8 cellular contexts compared by ENCODE assay signal in the genomic region with DNA sequence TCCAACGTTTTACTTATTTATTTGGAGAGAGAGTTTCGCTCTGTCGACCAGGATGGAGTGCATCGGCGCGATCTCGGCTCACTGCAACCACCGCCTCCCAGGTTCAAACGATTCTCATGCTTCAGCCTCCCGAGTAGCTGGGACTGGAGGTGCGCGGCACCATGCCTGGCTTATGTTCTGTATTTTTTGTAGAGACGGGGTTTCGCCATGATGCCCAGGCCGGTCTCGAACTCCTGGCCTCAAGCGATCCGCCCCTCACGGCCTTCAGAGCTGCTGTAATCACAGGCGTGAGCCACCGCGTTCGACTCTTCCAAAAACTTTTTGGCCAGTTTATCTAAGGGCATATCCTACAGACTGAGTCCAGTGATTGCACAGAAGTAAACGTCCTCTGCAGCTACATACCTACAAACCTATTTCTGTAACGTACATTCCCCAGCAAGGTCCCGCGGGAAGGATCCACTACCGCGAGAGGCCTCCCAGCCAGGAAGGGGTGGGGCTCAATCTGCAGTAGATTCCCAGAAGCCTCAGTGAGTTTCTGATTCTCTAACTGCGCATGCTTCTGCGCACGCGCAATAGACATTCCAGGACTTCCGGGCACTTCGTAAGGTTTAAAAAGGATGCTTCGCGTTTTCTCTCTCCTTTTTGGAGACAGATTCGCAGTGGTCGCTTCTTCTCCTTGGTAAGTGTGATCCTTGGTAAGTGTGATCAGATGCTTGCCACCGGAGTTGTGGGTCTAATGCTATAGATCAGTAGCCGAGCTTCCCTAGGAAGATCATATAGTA. TPM values are rescaled to one million over a fixed set of nuclear protein-coding genes. Genes with fewer than 3 reads are reported as not detected.
A peak's percentile ranks its signal among the peaks of the same experiment; 100 is the strongest.
DNase-seq lines count a peak whose midpoint lies in the region; ATAC-seq lines count a peak whose summit lies in the region.

Gene RCC1, plus strand, starts transcription at position 638 of the 782 bp plus-strand sequence. CDS start 23,824 bp downstream, outside the sequence.

- H3K4me1 ChIP-seq in CD8-positive, alpha-beta memory T cell (ENCODE audit: insufficient read depth, low read length), result peaks cover 41% of the 10 kb centered on the region

- H3K36me3 ChIP-seq in CD8-positive, alpha-beta memory T cell (ENCODE audit: insufficient read depth, low read length), result peaks cover 28% of the 10 kb centered on the region

- no peaks in the 10 kb centered on the region for H3K9me3 Mint-ChIP-seq in CD8-positive, alpha-beta memory T cell
- no peaks in the 10 kb centered on the region for H3K9me3 Mint-ChIP-seq in effector memory CD8-positive, alpha-beta T cell
- no peaks in the 10 kb centered on the region for H3K9me3 Mint-ChIP-seq in memory B cell

- peak within 1 kb of the TSS; percentile 89 to 99 (median 96) for H3K27ac Mint-ChIP-seq in CD8-positive, alpha-beta memory T cell
- H3K27ac Mint-ChIP-seq in effector memory CD8-positive, alpha-beta T cell, result peak within 1 kb of the TSS; percentile 98
- H3K27ac Mint-ChIP-seq in memory B cell, result peak within 1 kb of the TSS; percentile 95

- peak within 1 kb of the TSS; percentile 99 for H3K4me3 ChIP-seq in CD8-positive, alpha-beta memory T cell (ENCODE audit: low read length)

- H3K36me3 Mint-ChIP-seq in CD8-positive, alpha-beta memory T cell, result peaks cover 4 to 52% (median 17%) of the 10 kb centered on the region in 3 donors
- H3K36me3 Mint-ChIP-seq in effector memory CD8-positive, alpha-beta T cell (ENCODE audit: insufficient read depth), result peaks cover 61% of the 10 kb centered on the region
- H3K36me3 Mint-ChIP-seq in memory B cell, result peaks cover 18% of the 10 kb centered on the region

- peaks cover 40 to 49% (median 49%) of the 10 kb centered on the region in 3 donors for H3K4me1 Mint-ChIP-seq in CD8-positive, alpha-beta memory T cell
- H3K4me1 Mint-ChIP-seq in effector memory CD8-positive, alpha-beta T cell (ENCODE audit: low read depth in 2 of 2), result peaks cover 39 to 49% of the 10 kb centered on the region in 2 donors
- peaks cover 24% of the 10 kb centered on the region for H3K4me1 Mint-ChIP-seq in memory B cell

- H3K27ac ChIP-seq in CD8-positive, alpha-beta memory T cell (ENCODE audit: low read depth, low read length), result peak within 1 kb of the TSS; percentile 90

- CTCF ChIA-PET in CD8-positive, alpha-beta memory T cell (lab: Charles Lee), result interaction anchor here (0.8 to 1.9 kb wide), 3 partner anchors 76 to 676 kb away, joined by 3 to 9 read pairs (median 5); partner anchors contain the start of gene SRSF4
- CTCF ChIA-PET in activated CD8-positive, alpha-beta memory T cell treated with anti-CD3 and anti-CD28 coated beads for 36 hours (lab: Charles Lee), result interaction anchor here (0.5 kb wide), 1 partner anchor 32 kb away, joined by 3 read pairs; no protein-coding TSS in a partner anchor

- peak; percentile 90 to 98 (median 96) for DNase-seq in CD8-positive, alpha-beta memory T cell
- DNase-seq in HT-29 (ENCODE audit: low spot score) (peak; percentile 100), NOMO-1 (lab: John Stamatoyannopoulos, UW; ENCODE audit: unreplicated experiment in 2 of 2) (peak; percentile 93 to 96), memory B cell (ENCODE audit: low spot score in 2 of 2) (peak; percentile 81 to 92)
- peak; percentile 92 for DNase-seq in effector memory CD8-positive, alpha-beta T cell
- peak; percentile 91 for DNase-seq in stimulated activated CD8-positive, alpha-beta memory T cell treated with anti-CD3 and anti-CD28 coated beads, Interleukin-12 subunit alpha, Interleukin-12 subunit beta, amount 100 ng/mL, for 24 hours (ENCODE audit: extremely low read depth)

- H3K9me3 ChIP-seq in CD8-positive, alpha-beta memory T cell (ENCODE audit: low read length), result no peaks in the 10 kb centered on the region

- H3K4me3 Mint-ChIP-seq in CD8-positive, alpha-beta memory T cell, result peak within 1 kb of the TSS; percentile 93 to 99 (median 97)
- H3K4me3 Mint-ChIP-seq in effector memory CD8-positive, alpha-beta T cell, result peak within 1 kb of the TSS; percentile 98 to 100
- peak within 1 kb of the TSS; percentile 97 for H3K4me3 Mint-ChIP-seq in memory B cell

- H3K27me3 ChIP-seq in CD8-positive, alpha-beta memory T cell (ENCODE audit: insufficient read depth, low read length, poor library complexity, severe bottlenecking), result no peaks in the 10 kb centered on the region

- ATAC-seq in GM19468 (IDR thresholded peaks at IDR 0.05; ENCODE audit: extremely low read depth, unreplicated experiment), result peak; percentile 72
- peak; percentile 91 for ATAC-seq in effector memory CD8-positive, alpha-beta T cell (replicated peaks)
- peak; percentile 92 for ATAC-seq in memory B cell (ENCODE audit: low read depth)

- peaks cover 0 to 6% of the 10 kb centered on the region in 2 donors for H3K27me3 Mint-ChIP-seq in CD8-positive, alpha-beta memory T cell
- H3K27me3 Mint-ChIP-seq in effector memory CD8-positive, alpha-beta T cell, result no peaks in the 10 kb centered on the region
- no peaks in the 10 kb centered on the region for H3K27me3 Mint-ChIP-seq in memory B cell

- POLR2A ChIA-PET in CD8-positive, alpha-beta memory T cell (lab: Charles Lee), result interaction anchor here (0.6 to 3.7 kb wide), 14 partner anchors 13 to 408 kb away, joined by 3 to 28 read pairs (median 4); partner anchors contain the start of genes GMEB1, RNU11, TAF12 and TRNAU1AP
- POLR2A ChIA-PET in activated CD8-positive, alpha-beta memory T cell treated with anti-CD3 and anti-CD28 coated beads for 36 hours (lab: Charles Lee), result interaction anchor here (0.5 to 7.6 kb wide), 19 partner anchors 11 to 732 kb away, joined by 3 to 140 read pairs (median 3); partner anchors contain the start of genes ATP5IF1, DNAJC8, MED18 and PHACTR4

RNA-seq across cellular contexts. Expression of gene RCC1, which starts in this region (rescaled TPM):
- 100 to 1,000 TPM; 115 to 116 TPM for total RNA-seq in CD8-positive, alpha-beta memory T cell
- 14.0 TPM for polyA plus RNA-seq in CD8-positive, alpha-beta memory T cell
- total RNA-seq in HT-29 (2014; rRNA removed; shearing (Covaris generic)), result 131 and 136 TPM in 2 replicates
- 100 to 1,000 TPM; 120 to 127 TPM for total RNA-seq in activated CD8-positive, alpha-beta memory T cell treated with anti-CD3 and anti-CD28 coated beads for 36 hours

Comparison
In these comparisons a context has a peak if more than half of its experiments do, and no peak if none do; other contexts are left out.
1. Peak in every context shown above with its lines: DNase-seq, ATAC-seq, H3K4me3 ChIP-seq and H3K27ac ChIP-seq.